ENCODE assay signal across 9 cellular contexts in the genomic region with DNA sequence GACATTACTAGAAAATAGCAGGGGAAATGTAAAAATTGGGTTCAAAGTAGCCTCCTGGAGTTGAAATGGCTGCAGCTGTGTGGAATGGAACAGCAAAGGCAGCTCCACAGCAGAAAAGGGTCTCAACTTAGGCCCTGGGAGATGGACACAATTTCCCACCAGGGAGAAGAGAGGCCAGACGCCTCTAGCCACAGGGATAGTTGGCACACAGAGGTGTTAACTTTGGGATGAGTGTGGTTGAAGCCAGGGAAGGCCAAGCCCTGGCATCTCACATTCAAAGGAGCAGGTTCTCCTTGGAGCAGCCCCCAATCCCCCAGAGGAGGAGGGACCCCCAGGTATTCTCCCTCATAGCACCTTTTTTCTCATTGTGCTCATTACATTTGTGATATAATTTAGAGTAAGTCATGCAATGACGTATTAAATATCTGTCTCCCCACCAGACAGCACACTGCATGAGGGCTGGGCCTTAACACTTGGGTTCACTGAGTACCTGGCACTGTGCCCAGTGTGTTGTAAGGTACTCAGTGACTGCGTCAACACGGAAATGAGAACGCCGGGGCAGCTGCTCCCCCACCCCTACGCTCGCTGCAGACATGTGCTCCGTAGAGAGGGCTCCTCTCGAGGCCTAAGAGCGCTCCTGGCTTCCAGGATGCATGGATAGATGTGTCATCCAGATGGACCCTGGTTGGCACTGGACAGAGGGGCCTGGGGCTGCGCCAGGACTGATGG.
DNase-seq lines count a peak whose midpoint lies in the region; ATAC-seq and TF ChIP-seq lines count a peak whose summit lies in the region.
"Had no signal": no experiment of that assay in that cellular context is flagged by ENCODE, and none has a peak within 500 bp of the region (broad histone marks: within the 10 kb centered on the region; RNA-seq: fewer than 3 reads in every experiment).

No MANE protein-coding gene starts in this region.

- H3K27me3 ChIP-seq in gastrocnemius medialis (no peaks in the 10 kb centered on the region), WERI-Rb-1 (ENCODE audit: insufficient read depth, low read depth, severe bottlenecking) (peaks cover 11% of the 10 kb centered on the region)
- H3K27me3 ChIP-seq: SJSA1 had no signal

- TF ChIP-seq POLR2A in gastrocnemius medialis (IDR thresholded peaks at IDR 0.05), result peak in 1 of 2 donors; percentile 21

- H3K4me3 ChIP-seq in gastrocnemius medialis, result no peak overlapping the region
- H3K4me3 ChIP-seq in WERI-Rb-1 (ENCODE audit: low read depth, low read length), result no peak overlapping the region
- H3K4me3 ChIP-seq: SJSA1 had no signal

- DNase-seq in HPDE6-E6E7 (ENCODE audit: extremely low spot score) (peak; percentile 93), NOMO-1 treated with DMSO at 0.1 percent for 48 hours (lab: John Stamatoyannopoulos, UW; ENCODE audit: unreplicated experiment) (peak; percentile 46), fibroblast of the conjunctiva (ENCODE audit: low read depth) (peak; percentile 79), gastrocnemius medialis (peak; percentile 92 to 97), WERI-Rb-1 (no peak)
- DNase-seq in activated CD4-positive, CD25-positive, alpha-beta regulatory T cell (lab: John Stamatoyannopoulos, UW), result no peak
- DNase-seq in stimulated activated CD4-positive, alpha-beta T cell treated with anti-CD3 and anti-CD28 coated beads, Interleukin-2, amount 100 ng/mL, for 24 hours, result no peak

- H3K36me3 ChIP-seq in gastrocnemius medialis (no peaks in the 10 kb centered on the region), WERI-Rb-1 (no peaks in the 10 kb centered on the region)
- H3K36me3 ChIP-seq: SJSA1 had no signal

- intact Hi-C loops in gastrocnemius medialis (cut with DNase I; ENCODE audit: low total_unique reads), result loop anchor here (1.0 to 5.0 kb wide), 3 partner anchors 36 to 1890 kb away; a partner anchor contains a TSS

- TF ChIP-seq CTCF in gastrocnemius medialis (IDR thresholded peaks at IDR 0.05 in 4 of 5, conservative IDR thresholded peaks at IDR 0.05 in 1 of 5) (no peak), WERI-Rb-1 (IDR thresholded peaks at IDR 0.05; ENCODE audit: low read depth, low read length) (no peak)

- H3K4me1 ChIP-seq in gastrocnemius medialis, result peaks cover 44 to 56% of the 10 kb centered on the region in 2 donors

- H3K9me3 ChIP-seq in gastrocnemius medialis (no peaks in the 10 kb centered on the region), WERI-Rb-1 (ENCODE audit: severe bottlenecking) (no peaks in the 10 kb centered on the region)
- H3K9me3 ChIP-seq: SJSA1 had no signal

- ATAC-seq in gastrocnemius medialis (peak; percentile 90 to 94), HG03175 (IDR thresholded peaks at IDR 0.05; ENCODE audit: unreplicated experiment) (no peak)

- peak overlapping the region; percentile 77 to 83 (median 78) for H3K27ac ChIP-seq in gastrocnemius medialis
- no peak overlapping the region for H3K27ac ChIP-seq in WERI-Rb-1
- H3K27ac ChIP-seq: SJSA1 had no signal

- in situ Hi-C loops in gastrocnemius medialis (cut with MboI; ENCODE audit: low sequenced_read_pairs in 4 of 4), result loop anchor here (25.0 kb wide), 1 partner anchor 475 kb away; a partner anchor contains a TSS

Comparison
In these comparisons a context has a peak if more than half of its experiments do, and no peak if none do; other contexts are left out.
1. DNase-seq: peak in HPDE6-E6E7 (single experiment), NOMO-1 treated with DMSO at 0.1 percent for 48 hours (single experiment), fibroblast of the conjunctiva (single experiment) and gastrocnemius medialis (2 of 2); none in WERI-Rb-1 (single experiment), activated CD4-positive, CD25-positive, alpha-beta regulatory T cell (0 of 4) and stimulated activated CD4-positive, alpha-beta T cell treated with anti-CD3 and anti-CD28 coated beads, Interleukin-2, amount 100 ng/mL, for 24 hours (0 of 2).